In the genomic region with DNA sequence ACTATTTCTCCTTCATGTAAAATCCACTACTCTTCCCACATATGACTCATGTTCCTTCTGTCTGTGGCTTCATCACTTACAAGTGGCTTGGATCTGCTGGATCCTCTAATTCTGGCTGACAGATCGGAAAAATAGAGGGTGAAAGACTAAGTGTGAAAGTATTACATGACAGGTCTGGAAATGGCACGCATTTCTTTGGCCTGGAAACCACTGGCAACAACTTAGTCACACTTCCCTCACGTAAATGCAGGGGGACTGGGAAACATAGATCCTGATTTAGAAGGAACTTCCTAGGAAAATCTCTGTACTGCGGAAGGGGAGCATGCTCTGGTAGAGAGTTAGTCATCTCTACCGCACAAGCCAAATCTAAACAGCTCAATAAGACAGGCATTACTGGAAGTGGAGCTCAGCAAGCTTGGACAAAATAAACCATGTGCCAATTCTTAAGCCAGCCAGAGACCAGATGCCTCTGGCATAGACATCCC, we compare ENCODE assay signal across 10 cellular contexts.
DNase-seq lines count a peak whose midpoint lies in the region; ATAC-seq and TF ChIP-seq lines count a peak whose summit lies in the region.
"Had no signal": no experiment of that assay in that cellular context is flagged by ENCODE, and none has a peak within 500 bp of the region (broad histone marks: within the 10 kb centered on the region; RNA-seq: fewer than 3 reads in every experiment).

No MANE protein-coding gene starts in this region.

- no peaks in the 10 kb centered on the region for H3K36me3 Mint-ChIP-seq in chondrocyte (ENCODE audit: low read depth)
- H3K36me3 Mint-ChIP-seq: natural killer cell had no signal

- H3K4me1 Mint-ChIP-seq in chondrocyte (ENCODE audit: low read depth): peaks cover 12% of the 10 kb centered on the region
- H3K4me1 Mint-ChIP-seq: natural killer cell had no signal

- TF ChIP-seq CTCF in chondrocyte (IDR thresholded peaks at IDR 0.05) (no peak), upper lobe of right lung (IDR thresholded peaks at IDR 0.05) (no peak)

- peak; percentile 45 for ATAC-seq in upper lobe of right lung
- no peak for ATAC-seq in stimulated activated naive CD8-positive, alpha-beta T cell treated with anti-CD3 and anti-CD28 coated beads, Interleukin-15, Interleukin-2, amounts not matched to agents 100 U/mL and 50 U/mL, for 24 hours
- ATAC-seq: natural killer cell had no signal

- no peaks in the 10 kb centered on the region for H3K27me3 Mint-ChIP-seq in chondrocyte (ENCODE audit: low read depth)

- no peak overlapping the region for H3K27ac ChIP-seq in upper lobe of right lung

- H3K9me3 Mint-ChIP-seq in chondrocyte (ENCODE audit: low read depth): peaks cover 2% of the 10 kb centered on the region

- no peak overlapping the region for H3K4me3 Mint-ChIP-seq in chondrocyte (ENCODE audit: unreplicated experiment)
- H3K4me3 Mint-ChIP-seq: natural killer cell had no signal

- H3K27ac Mint-ChIP-seq in chondrocyte (ENCODE audit: unreplicated experiment): peak overlapping the region; percentile 59
- H3K27ac Mint-ChIP-seq: natural killer cell had no signal

- H3K27me3 ChIP-seq in upper lobe of right lung: no peaks in the 10 kb centered on the region

- no peaks in the 10 kb centered on the region for H3K4me1 ChIP-seq in upper lobe of right lung

- DNase-seq in NCI-H226 (peak; percentile 94), chondrocyte (ENCODE audit: low spot score) (no peak), kidney glomerular epithelial cell (lab: John Stamatoyannopoulos, UW) (peak; percentile 6), upper lobe of right lung (no peak), NCI-H510A treated with DMSO at 0.1 percent for 48 hours (lab: John Stamatoyannopoulos, UW) (no peak), UCSD-AML1 (lab: John Stamatoyannopoulos, UW; ENCODE audit: unreplicated experiment) (no peak)
- no peak for DNase-seq in activated CD4-positive, alpha-beta T cell treated with anti-CD3 and anti-CD28 coated beads for 4 hours
- no peak for DNase-seq in stimulated activated naive CD8-positive, alpha-beta T cell treated with anti-CD3 and anti-CD28 coated beads, Interleukin-15, Interleukin-2, amounts not matched to agents 100 U/mL and 50 U/mL, for 24 hours
- DNase-seq: natural killer cell; stimulated activated CD8-positive, alpha-beta memory T cell treated with anti-CD3 and anti-CD28 coated beads, Interleukin-4, amount 100 ng/mL, for 48 hours had no signal

- H3K4me3 ChIP-seq in upper lobe of right lung: no peak overlapping the region

- no peaks in the 10 kb centered on the region for H3K9me3 ChIP-seq in upper lobe of right lung

- intact Hi-C loops in upper lobe of right lung (cut with DNase I): no loop called here

- H3K36me3 ChIP-seq in upper lobe of right lung: no peaks in the 10 kb centered on the region

Comparison
In these comparisons a context has a peak if more than half of its experiments do, and no peak if none do; other contexts are left out.
1. DNase-seq: peak in NCI-H226 (single experiment) and kidney glomerular epithelial cell (single experiment); none in chondrocyte (single experiment), upper lobe of right lung (single experiment), NCI-H510A treated with DMSO at 0.1 percent for 48 hours (single experiment), activated CD4-positive, alpha-beta T cell treated with anti-CD3 and anti-CD28 coated beads for 4 hours (0 of 2), UCSD-AML1 (single experiment) and stimulated activated naive CD8-positive, alpha-beta T cell treated with anti-CD3 and anti-CD28 coated beads, Interleukin-15, Interleukin-2, amounts not matched to agents 100 U/mL and 50 U/mL, for 24 hours (single experiment).